ENCODE assay signal across 1 cellular context in genomic region chr7:113247198-113247597, GRCh38.
TF ChIP-seq lines count a peak whose summit lies in the region.

No MANE protein-coding gene starts in this region.

TF ChIP-seq in neural cell, 6 proteins besides CTCF, POLR2A, EP300 and RAD21 (continued from another document):
- TF ChIP-seq TAF1 (IDR thresholded peaks at IDR 0.05; ENCODE audit: low read depth) (no peak), SMC3 (conservative IDR thresholded peaks at IDR 0.05; ENCODE audit: poor library complexity) (no peak), EZH2 (IDR thresholded peaks at IDR 0.05; ENCODE audit: borderline replicate concordance, insufficient read depth, low read length, poor library complexity, severe bottlenecking) (no peak)
